Comparison of ENCODE assay signal across 16 cellular contexts in genomic region chr1:18703041-18703621, GRCh38.
A peak's percentile ranks its signal among the peaks of the same experiment; 100 is the strongest.
DNase-seq lines count a peak whose midpoint lies in the region; ATAC-seq, FAIRE-seq and TF ChIP-seq lines count a peak whose summit lies in the region.
"Had no signal": no experiment of that assay in that cellular context is flagged by ENCODE, and none has a peak within 500 bp of the region (broad histone marks: within the 10 kb centered on the region; RNA-seq: fewer than 3 reads in every experiment).

No MANE protein-coding gene starts in this region.

- POLR2A ChIA-PET in T-cell (lab: Charles Lee) = no interaction called here

- H3K9me3 Mint-ChIP-seq in T-cell = no peaks in the 10 kb centered on the region
- H3K9me3 Mint-ChIP-seq: activated CD8-positive, alpha-beta T cell treated with anti-CD3 and anti-CD28 coated beads for 36 hours had no signal

- no peak overlapping the region for H3K4me2 ChIP-seq in Karpas-422 (ENCODE audit: low read depth, low read length, poor library complexity, severe bottlenecking)

- 0 out of 2 replicates have a peak, but pooled peaks cover 2% of the 10 kb centered on the region for H4K20me1 ChIP-seq in Karpas-422 (ENCODE audit: insufficient read depth, low read depth, low read length)

- peak overlapping the region in 1 of 2 donors; percentile 5 for H3K27ac Mint-ChIP-seq in T-cell
- H3K27ac Mint-ChIP-seq: activated CD8-positive, alpha-beta T cell treated with anti-CD3 and anti-CD28 coated beads for 36 hours had no signal

- H3K4me1 ChIP-seq in cardiac muscle cell (ENCODE audit: low read depth) = no peaks in the 10 kb centered on the region
- no peaks in the 10 kb centered on the region for H3K4me1 ChIP-seq in heart right ventricle
- H3K4me1 ChIP-seq in Karpas-422 (ENCODE audit: low read length) = no peaks in the 10 kb centered on the region

- no peak overlapping the region for H2AFZ ChIP-seq in Karpas-422 (ENCODE audit: low read length)

- TF ChIP-seq CTCF in cardiac muscle cell (IDR thresholded peaks at IDR 0.05; ENCODE audit: low read depth, low read length) (no peak), heart right ventricle (IDR thresholded peaks at IDR 0.05) (no peak)

- FAIRE-seq in HTR-8/SVneo (lab: Jason Lieb, UNC) = no peak
- FAIRE-seq: endometrium, GM12878, urothelium cell line had no signal

- ATAC-seq in heart right ventricle (no peak), T-cell (replicated peaks in 1 of 4) (no peak)
- ATAC-seq: activated CD8-positive, alpha-beta T cell treated with anti-CD3 and anti-CD28 coated beads for 36 hours; GM12878 had no signal

- H3K27me3 ChIP-seq in cardiac muscle cell = peaks cover 13% of the 10 kb centered on the region
- H3K27me3 ChIP-seq in heart right ventricle = peaks cover 0 to 90% (median 79%) of the 10 kb centered on the region in 7 donors
- H3K27me3 ChIP-seq in Karpas-422 (ENCODE audit: low read length) = no peaks in the 10 kb centered on the region

- H3K4me1 Mint-ChIP-seq in T-cell = peaks cover 0 to 5% (median 0%) of the 10 kb centered on the region in 3 donors

- no peaks in the 10 kb centered on the region for H3K9me2 ChIP-seq in Karpas-422 (replicated peaks; ENCODE audit: insufficient read depth, low read length)

- H3K36me3 ChIP-seq in cardiac muscle cell (no peaks in the 10 kb centered on the region), heart right ventricle (no peaks in the 10 kb centered on the region), Karpas-422 (ENCODE audit: insufficient read depth, low read length) (no peaks in the 10 kb centered on the region)

- intact Hi-C loops in heart right ventricle (cut with DNase I) = no loop called here

- no peaks in the 10 kb centered on the region for H3K79me2 ChIP-seq in Karpas-422 (ENCODE audit: low read length)

- H3K27me3 Mint-ChIP-seq in T-cell = peaks cover 26 to 48% of the 10 kb centered on the region in 2 donors

- 34 to 46% methylated on average over 21 of the region's 21 CpGs for WGBS in heart right ventricle, 2 donors

- no peaks in the 10 kb centered on the region for H3K9me3 ChIP-seq in cardiac muscle cell (ENCODE audit: low read depth)
- H3K9me3 ChIP-seq in heart right ventricle = no peaks in the 10 kb centered on the region
- no peaks in the 10 kb centered on the region for H3K9me3 ChIP-seq in Karpas-422 (ENCODE audit: low read length)

- no peak overlapping the region for H3K4me3 Mint-ChIP-seq in T-cell
- H3K4me3 Mint-ChIP-seq: activated CD8-positive, alpha-beta T cell treated with anti-CD3 and anti-CD28 coated beads for 36 hours; brain had no signal

- CTCF ChIA-PET in T-cell (lab: Charles Lee) = no interaction called here

- DNase-seq in cardiac muscle cell (ENCODE audit: low read depth in 1 of 2, low spot score in 1 of 2) = peak; percentile 15 to 45
- DNase-seq in heart right ventricle = no peak
- DNase-seq in T47D (ENCODE audit: low read depth in 1 of 2, low spot score in 1 of 2) = peak; percentile 49 to 92
- DNase-seq in iris pigment epithelial cell (ENCODE audit: low read depth) = peak; percentile 5
- DNase-seq in HTR-8/SVneo (ENCODE audit: insufficient read length, low spot score) = no peak
- DNase-seq in GOT3 (lab: John Stamatoyannopoulos, UW) = no peak
- DNase-seq in Karpas-422 = no peak
- DNase-seq in T-cell = no peak
- DNase-seq: activated CD8-positive, alpha-beta T cell treated with anti-CD3 and anti-CD28 coated beads for 36 hours; DMS53; NCI-H2171 treated with DMSO at 0.1 percent for 48 hours; posterior cingulate gyrus had no signal

- no peaks in the 10 kb centered on the region for H3K36me3 Mint-ChIP-seq in T-cell
- H3K36me3 Mint-ChIP-seq: brain had no signal

- H3K27ac ChIP-seq in cardiac muscle cell = no peak overlapping the region
- no peak overlapping the region for H3K27ac ChIP-seq in heart right ventricle
- H3K27ac ChIP-seq in Karpas-422 (ENCODE audit: low read length) = no peak overlapping the region

- no peak overlapping the region for H3K9ac ChIP-seq in Karpas-422 (ENCODE audit: low read length)

- in situ Hi-C loops in T47D (cut with HindIII; ENCODE audit: low pct_unique_long_range_greater_than_20kb, low sequenced_read_pairs) = no loop called here

- H3K4me3 ChIP-seq in cardiac muscle cell (no peak overlapping the region), heart right ventricle (no peak overlapping the region), Karpas-422 (ENCODE audit: low read length) (no peak overlapping the region)
- H3K4me3 ChIP-seq: GM12878 had no signal

Comparison
In these comparisons a context has a peak if more than half of its experiments do, and no peak if none do; other contexts are left out.
1. DNase-seq: peak in cardiac muscle cell (2 of 2), T47D (2 of 2) and iris pigment epithelial cell (single experiment); none in heart right ventricle (0 of 2), HTR-8/SVneo (single experiment), GOT3 (single experiment), Karpas-422 (single experiment) and T-cell (0 of 34).